21 cellular contexts compared by ENCODE assay signal in the genomic region with DNA sequence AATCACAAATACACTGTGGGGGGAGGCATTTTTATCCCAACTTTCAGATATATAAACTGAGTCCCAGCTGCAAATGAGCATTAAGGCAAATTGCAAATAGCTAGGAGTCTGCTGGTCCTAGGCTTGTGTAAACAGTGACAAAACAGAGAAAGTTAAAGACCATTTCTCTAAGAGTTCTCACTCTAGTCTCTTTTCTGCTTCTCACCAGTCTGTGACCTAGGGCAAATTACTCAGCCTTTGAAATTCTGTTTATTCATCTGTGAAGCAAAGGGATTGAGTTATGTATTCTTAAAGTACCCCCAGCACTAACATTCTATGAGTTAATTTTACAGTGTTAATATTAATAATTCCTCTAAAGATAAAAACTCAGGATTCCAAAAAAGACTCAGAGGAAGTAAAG.
"Had no signal": no experiment of that assay in that cellular context is flagged by ENCODE, and none has a peak within 500 bp of the region (broad histone marks: within the 10 kb centered on the region; RNA-seq: fewer than 3 reads in every experiment).

No MANE protein-coding gene starts in this region.

- ATAC-seq: foreskin keratinocyte; left ventricle myocardium superior; natural killer cell; stimulated activated naive CD8-positive, alpha-beta T cell treated with anti-CD3 and anti-CD28 coated beads, Interleukin-15, Interleukin-2, amounts not matched to agents 100 U/mL and 50 U/mL, for 24 hours; upper lobe of right lung had no signal

- H3K27ac Mint-ChIP-seq: activated naive CD8-positive, alpha-beta T cell; activated T-cell treated with anti-CD3 and anti-CD28 coated beads, Interleukin-2, amount 50 U/mL, for 24 hours; activated T-helper 2 cell treated with anti-CD3 and anti-CD28 coated beads, Interferon-gamma antibody, Interleukin-2, Interleukin-4, amounts not matched to agents 10 μg/mL and 5 μg/mL and 100 μg/mL, durations not matched to agents 14 hours and 24 hours and 36 hours; dendritic cell treated with granulocyte-macrophage colony-stimulating factor and Interleukin-4, amounts not matched to agents 40 ng/mL and 50 ng/mL, for 4 days; natural killer cell; progenitor cell of endocrine pancreas had no signal

- H3K4me3 Mint-ChIP-seq: activated naive CD8-positive, alpha-beta T cell; activated T-cell treated with anti-CD3 and anti-CD28 coated beads, Interleukin-2, amount 50 U/mL, for 24 hours; dendritic cell treated with granulocyte-macrophage colony-stimulating factor and Interleukin-4, amounts not matched to agents 40 ng/mL and 50 ng/mL, for 4 days; natural killer cell had no signal

- FAIRE-seq: endometrium had no signal

- H3K4me3 ChIP-seq: upper lobe of right lung had no signal

- H3K27me3 Mint-ChIP-seq: activated naive CD8-positive, alpha-beta T cell; activated T-cell treated with anti-CD3 and anti-CD28 coated beads, Interleukin-2, amount 50 U/mL, for 24 hours; dendritic cell treated with granulocyte-macrophage colony-stimulating factor and Interleukin-4, amounts not matched to agents 40 ng/mL and 50 ng/mL, for 4 days had no signal

- DNase-seq: activated CD4-positive, alpha-beta T cell treated with anti-CD3 and anti-CD28 coated beads for 1 hour; activated CD4-positive, alpha-beta T cell treated with anti-CD3 and anti-CD28 coated beads, Interleukin-2, amount 50 U/mL, for 1 hour; activated naive CD4-positive, alpha-beta T cell; activated T-cell treated with anti-CD3 and anti-CD28 coated beads, Interleukin-2, amount 50 U/mL, for 24 hours; effector CD4-positive, alpha-beta T cell; erythroblast; foreskin keratinocyte; left ventricle myocardium superior; mammary epithelial cell; midbrain; natural killer cell; stimulated activated CD4-positive, alpha-beta T cell treated with anti-CD3 and anti-CD28 coated beads, Interleukin-12 subunit alpha, Interleukin-12 subunit beta, amount 100 ng/mL, for 4 hours; stimulated activated CD4-positive, alpha-beta T cell treated with anti-CD3 and anti-CD28 coated beads, Interleukin-4, amount 100 ng/mL, for 4 hours; stimulated activated naive CD8-positive, alpha-beta T cell treated with anti-CD3 and anti-CD28 coated beads, Interleukin-15, Interleukin-2, amounts not matched to agents 100 U/mL and 50 U/mL, for 24 hours; T-helper 9 cell; upper lobe of right lung had no signal

- H3K9me3 Mint-ChIP-seq: activated T-helper 2 cell treated with anti-CD3 and anti-CD28 coated beads, Interferon-gamma antibody, Interleukin-2, Interleukin-4, amounts not matched to agents 10 μg/mL and 5 μg/mL and 100 μg/mL, durations not matched to agents 14 hours and 24 hours and 36 hours had no signal

- H3K36me3 Mint-ChIP-seq: activated naive CD8-positive, alpha-beta T cell; natural killer cell had no signal

- H3K4me1 Mint-ChIP-seq: natural killer cell had no signal
